2 cellular contexts compared by ENCODE assay signal in genomic region chr1:247857986-247858356, GRCh38.
TF ChIP-seq lines count a peak whose summit lies in the region.

No MANE protein-coding gene starts in this region.

TF ChIP-seq in SK-N-SH, 30 proteins besides CTCF, POLR2A, EP300 and RAD21:
- no peak for TF ChIP-seq IRF3 (IDR thresholded peaks at IDR 0.05; ENCODE audit: low read depth, low read length)
- TF ChIP-seq GATA2 (CRISPR knock-in tag; IDR thresholded peaks at IDR 0.05): no peak
- TF ChIP-seq ELF1 (IDR thresholded peaks at IDR 0.05): no peak
- no peak for TF ChIP-seq RXRA (IDR thresholded peaks at IDR 0.05; ENCODE audit: borderline replicate concordance, low read depth)
- no peak for TF ChIP-seq TCF12 (IDR thresholded peaks at IDR 0.05)
- TF ChIP-seq FOXJ3 (CRISPR knock-in tag; IDR thresholded peaks at IDR 0.05): no peak
- TF ChIP-seq TAF1 (IDR thresholded peaks at IDR 0.05; ENCODE audit: borderline replicate concordance, low read depth, low read length): no peak
- no peak for TF ChIP-seq YY1 (IDR thresholded peaks at IDR 0.05; ENCODE audit: low read depth)
- no peak for TF ChIP-seq NFIC (IDR thresholded peaks at IDR 0.05; ENCODE audit: borderline replicate concordance)
- no peak for TF ChIP-seq SIN3A (IDR thresholded peaks at IDR 0.05; ENCODE audit: borderline replicate concordance, low read depth, low read length)
- no peak for TF ChIP-seq ZBTB33 (IDR thresholded peaks at IDR 0.05; ENCODE audit: borderline replicate concordance, low read depth)
- no peak for TF ChIP-seq PBX3 (IDR thresholded peaks at IDR 0.05)
- TF ChIP-seq JUND (IDR thresholded peaks at IDR 0.05): no peak
- no peak for TF ChIP-seq FOSL2 (IDR thresholded peaks at IDR 0.05; ENCODE audit: borderline replicate concordance, low read depth)
- no peak for TF ChIP-seq CHD2 (IDR thresholded peaks at IDR 0.05; ENCODE audit: low read length, partially characterized antibody)
- no peak for TF ChIP-seq EZH2phosphoT487 (IDR thresholded peaks at IDR 0.05; ENCODE audit: borderline replicate concordance, low read depth)
- no peak for TF ChIP-seq USF1 (IDR thresholded peaks at IDR 0.05; ENCODE audit: borderline replicate concordance, low read depth)
- no peak for TF ChIP-seq MXI1 (IDR thresholded peaks at IDR 0.05; ENCODE audit: low read depth, low read length)
- no peak for TF ChIP-seq MAX (IDR thresholded peaks at IDR 0.05; ENCODE audit: low read depth)
- no peak for TF ChIP-seq SMC3 (IDR thresholded peaks at IDR 0.05; ENCODE audit: low read depth, low read length)

TF ChIP-seq in SK-N-SH treated with all-trans-retinoic acid at 6 μM for 48 hours, 23 proteins besides CTCF, POLR2A, EP300 and RAD21 (continued from another document):
- TF ChIP-seq TSHZ2 (CRISPR knock-in tag; IDR thresholded peaks at IDR 0.05) (no peak), CSDC2 (CRISPR knock-in tag; IDR thresholded peaks at IDR 0.05) (no peak), ZNF565 (CRISPR knock-in tag; conservative IDR thresholded peaks at IDR 0.05; ENCODE audit: low read depth) (no peak), BACH2 (CRISPR knock-in tag; IDR thresholded peaks at IDR 0.05; ENCODE audit: borderline replicate concordance) (no peak), POU6F1 (CRISPR knock-in tag; IDR thresholded peaks at IDR 0.05; ENCODE audit: borderline replicate concordance, low read depth) (no peak), SNAI2 (CRISPR knock-in tag; IDR thresholded peaks at IDR 0.05) (no peak), OSR1 (CRISPR knock-in tag; IDR thresholded peaks at IDR 0.05) (no peak), CSRNP3 (CRISPR knock-in tag; IDR thresholded peaks at IDR 0.05) (no peak), ZNF8 (CRISPR knock-in tag; IDR thresholded peaks at IDR 0.05) (no peak), ZFP30 (CRISPR knock-in tag; IDR thresholded peaks at IDR 0.05) (no peak), ZNF70 (CRISPR knock-in tag; IDR thresholded peaks at IDR 0.05) (no peak), PATZ1 (CRISPR knock-in tag; IDR thresholded peaks at IDR 0.05; ENCODE audit: borderline replicate concordance) (no peak)
